In the genomic region with DNA sequence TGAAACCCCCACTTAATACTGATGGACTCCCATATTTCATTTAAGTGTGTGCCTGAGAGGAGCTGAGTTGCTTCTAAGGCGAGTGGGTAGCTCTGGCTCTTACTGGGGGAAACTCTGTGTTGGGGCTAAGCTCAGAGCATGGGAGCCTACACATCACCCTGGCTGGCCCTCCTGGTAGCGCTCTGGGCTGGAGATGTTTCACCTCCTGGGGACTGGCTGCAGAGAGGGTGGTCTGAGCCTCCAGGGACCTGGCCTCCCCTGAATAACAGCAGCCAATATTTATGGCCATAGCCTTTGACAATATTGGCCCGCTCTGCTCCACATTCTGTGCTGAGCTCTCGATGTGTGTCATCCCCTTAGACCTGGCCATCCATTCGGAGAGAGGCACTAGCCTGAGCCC, we compare ENCODE assay signal across 23 cellular contexts.
A peak's percentile ranks its signal among the peaks of the same experiment; 100 is the strongest.
DNase-seq lines count a peak whose midpoint lies in the region; ATAC-seq, FAIRE-seq and TF ChIP-seq lines count a peak whose summit lies in the region.
"Had no signal": no experiment of that assay in that cellular context is flagged by ENCODE, and none has a peak within 500 bp of the region (broad histone marks: within the 10 kb centered on the region; RNA-seq: fewer than 3 reads in every experiment).

No MANE protein-coding gene starts in this region.

- H3K4me1 ChIP-seq in A549 = no peaks in the 10 kb centered on the region
- peaks cover 53% of the 10 kb centered on the region for H3K4me1 ChIP-seq in A673 (ENCODE audit: insufficient read depth, low read length, poor library complexity, severe bottlenecking)
- H3K4me1 ChIP-seq in mesendoderm (ENCODE audit: control insufficient read depth, low read depth, low read length) = peaks cover 13% of the 10 kb centered on the region

- H3K56ac ChIP-seq in mesendoderm (ENCODE audit: low read length) = peak overlapping the region; percentile 61

- FAIRE-seq in A549 (lab: Jason Lieb, UNC) = peak; percentile 61
- FAIRE-seq: D721Med, GM12878, GM19239, H1 had no signal

- CTCF ChIA-PET in A549 (lab: Yijun Ruan, JAX) = interaction anchor here (0.5 to 10.8 kb wide), 7 partner anchors 10 to 1810 kb away, joined by 3 to 298 read pairs (median 3); no protein-coding TSS in a partner anchor
- CTCF ChIA-PET in A673 (lab: Charles Lee) = no interaction called here

- H2AK5ac ChIP-seq in mesendoderm (ENCODE audit: low read length) = peak overlapping the region; percentile 49

- no peak overlapping the region for H4K8ac ChIP-seq in mesendoderm (ENCODE audit: low read depth, low read length)

- no peak for TF ChIP-seq RAD21 in A549 (conservative IDR thresholded peaks at IDR 0.05 in 1 of 2, IDR thresholded peaks at IDR 0.05 in 1 of 2)

- intact Hi-C loops in A673 (cut with micrococcal nuclease; ENCODE audit: unreplicated experiment) (loop anchor here (5.0 to 10.0 kb wide), 5 partner anchors 94 to 1886 kb away; no protein-coding TSS in a partner anchor), Right ventricle myocardium superior (cut with DNase I) (loop anchor here (5.0 to 10.0 kb wide), 3 partner anchors 666 to 1534 kb away; no protein-coding TSS in a partner anchor)

- no peaks in the 10 kb centered on the region for H3K9me3 ChIP-seq in A549
- no peaks in the 10 kb centered on the region for H3K9me3 ChIP-seq in A673 (ENCODE audit: low read depth, low read length, poor library complexity, severe bottlenecking)
- H3K9me3 ChIP-seq: BE2C; BLaER1 treated with 17β-estradiol and CSF1 and Interleukin-3, amounts not matched to agents 10 nM and 100 nM had no signal

- no peak for ATAC-seq in A549
- ATAC-seq in Right ventricle myocardium superior (ENCODE audit: poor library complexity) = no peak
- ATAC-seq: GM12878 had no signal

- no peak overlapping the region for H3K9ac ChIP-seq in mesendoderm (ENCODE audit: low read length)
- H3K9ac ChIP-seq: BLaER1 treated with 17β-estradiol and CSF1 and Interleukin-3, amounts not matched to agents 10 nM and 100 nM; GM23248 had no signal

- no TSS peak for BruUV-seq in A673 (replicated peaks; lab: Mats Ljungman, UMichigan)

- TF ChIP-seq CTCF in A549 (IDR thresholded peaks at IDR 0.05) (no peak), A673 (conservative IDR thresholded peaks at IDR 0.05; ENCODE audit: low read depth, low read length) (no peak)

- DNase-seq in A549 (ENCODE audit: low read depth in 1 of 2, low spot score in 1 of 2) = no peak
- DNase-seq in A673 (ENCODE audit: low spot score) = no peak
- DNase-seq in mesendoderm = no peak
- DNase-seq in RPMI8226 = no peak
- DNase-seq in Right ventricle myocardium superior = no peak
- DNase-seq in activated T-cell treated with anti-CD3 and anti-CD28 coated beads for 4 hours = no peak
- DNase-seq: ACHN; AML-193; BE2C; CD4-positive, alpha-beta T cell; CD8-positive, alpha-beta memory T cell; DMS 273 treated with DMSO at 0.1 percent for 48 hours; DMS79; EL; GDM1; GM23248; H7; HCEC 1CT had no signal

- no peak overlapping the region for H3K27ac ChIP-seq in A549
- H3K27ac ChIP-seq in A673 (ENCODE audit: low read depth, low read length, poor library complexity, severe bottlenecking) = peak overlapping the region; percentile 41
- H3K27ac ChIP-seq in mesendoderm (ENCODE audit: low read depth, low read length) = no peak overlapping the region
- H3K27ac ChIP-seq: BLaER1 treated with 17β-estradiol and CSF1 and Interleukin-3, amounts not matched to agents 10 nM and 100 nM; GM23248 had no signal

- no peak overlapping the region for H3K4me2 ChIP-seq in A549
- no peak overlapping the region for H3K4me2 ChIP-seq in mesendoderm (ENCODE audit: low read length)
- H3K4me2 ChIP-seq: BLaER1 treated with 17β-estradiol and CSF1 and Interleukin-3, amounts not matched to agents 10 nM and 100 nM had no signal

- peak overlapping the region; percentile 68 for H2BK5ac ChIP-seq in mesendoderm (ENCODE audit: low read length)

- POLR2A ChIA-PET in A549 (lab: Yijun Ruan, JAX) (no interaction called here), A673 (lab: Charles Lee; ENCODE audit: low non-redundant PET) (no interaction called here)

- no peaks in the 10 kb centered on the region for H3K79me1 ChIP-seq in mesendoderm (ENCODE audit: low read length)

- H3K36me3 ChIP-seq in A673 (ENCODE audit: insufficient read depth, low read length, poor library complexity, severe bottlenecking) = no peaks in the 10 kb centered on the region
- H3K36me3 ChIP-seq in mesendoderm (ENCODE audit: control insufficient read depth, insufficient read depth, low read length) = no peaks in the 10 kb centered on the region
- H3K36me3 ChIP-seq: BE2C; BLaER1 treated with 17β-estradiol and CSF1 and Interleukin-3, amounts not matched to agents 10 nM and 100 nM had no signal

- 2% methylated on average over 5 of the region's 5 CpGs for WGBS in A549 (ENCODE audit: missing lambda C conversion rate)
- WGBS in mesendoderm (ENCODE audit: extremely low coverage, insufficient coverage, low lambda C conversion rate) = no CpG with 5 or more reads among the region's 5 CpGs

- no peaks in the 10 kb centered on the region for H3K79me2 ChIP-seq in mesendoderm (ENCODE audit: control insufficient read depth, insufficient read depth, low read length)

- H3K4me3 ChIP-seq in A549 (no peak overlapping the region), A673 (ENCODE audit: low read depth, low read length, poor library complexity, severe bottlenecking) (no peak overlapping the region), mesendoderm (ENCODE audit: low read length) (no peak overlapping the region)
- H3K4me3 ChIP-seq: BLaER1 treated with 17β-estradiol and CSF1 and Interleukin-3, amounts not matched to agents 10 nM and 100 nM; GM12878; GM23248 had no signal

- H2BK15ac ChIP-seq in mesendoderm (replicated peaks; ENCODE audit: low read depth) = no peak overlapping the region

- H4K5ac ChIP-seq in mesendoderm (ENCODE audit: low read length) = no peak overlapping the region

- H2BK120ac ChIP-seq in mesendoderm (ENCODE audit: low read depth, low read length) = no peak overlapping the region

- no peak for TF ChIP-seq POLR2A in A549 (IDR thresholded peaks at IDR 0.05; ENCODE audit: low read length)

- H3K27me3 ChIP-seq in A673 (replicated peaks; ENCODE audit: insufficient read depth, low read depth, low read length, poor library complexity) (no peaks in the 10 kb centered on the region), mesendoderm (ENCODE audit: insufficient read depth, low read length, poor library complexity) (no peaks in the 10 kb centered on the region)
- H3K27me3 ChIP-seq: BE2C had no signal

- no peak overlapping the region for H3K23ac ChIP-seq in mesendoderm (ENCODE audit: low read length)

- no peak overlapping the region for H3K18ac ChIP-seq in mesendoderm (ENCODE audit: low read length)

- no peak for TF ChIP-seq EP300 in A549 (IDR thresholded peaks at IDR 0.05)

- H3K4ac ChIP-seq in mesendoderm (ENCODE audit: low read depth, low read length) = no peak overlapping the region

TF ChIP-seq in A549, 52 proteins besides CTCF, POLR2A, EP300 and RAD21:
- TF ChIP-seq BHLHE40 (IDR thresholded peaks at IDR 0.05; ENCODE audit: low read depth, low read length) = no peak
- no peak for TF ChIP-seq EHMT2 (IDR thresholded peaks at IDR 0.05; ENCODE audit: low read depth)
- no peak for TF ChIP-seq HOXA7 (CRISPR knock-in tag; IDR thresholded peaks at IDR 0.05)
- TF ChIP-seq, protein P1, sequence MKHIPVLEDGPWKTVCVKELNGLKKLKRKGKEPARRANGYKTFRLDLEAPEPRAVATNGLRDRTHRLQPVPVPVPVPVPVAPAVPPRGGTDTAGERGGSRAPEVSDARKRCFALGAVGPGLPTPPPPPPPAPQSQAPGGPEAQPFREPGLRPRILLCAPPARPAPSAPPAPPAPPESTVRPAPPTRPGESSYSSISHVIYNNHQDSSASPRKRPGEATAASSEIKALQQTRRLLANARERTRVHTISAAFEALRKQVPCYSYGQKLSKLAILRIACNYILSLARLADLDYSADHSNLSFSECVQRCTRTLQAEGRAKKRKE (CRISPR knock-in tag; IDR thresholded peaks at IDR 0.05; ENCODE audit: low read depth) = no peak
- no peak for TF ChIP-seq HES2 (IDR thresholded peaks at IDR 0.05)
- no peak for TF ChIP-seq ESRRA (IDR thresholded peaks at IDR 0.05; ENCODE audit: borderline replicate concordance, low read length)
- no peak for TF ChIP-seq ZFP36 (IDR thresholded peaks at IDR 0.05; ENCODE audit: borderline replicate concordance, partially characterized antibody)
- no peak for TF ChIP-seq BCL3 (IDR thresholded peaks at IDR 0.05)
